Comparison of ENCODE assay signal across 1 cellular context in genomic region chr7:17184805-17185689, GRCh38.
TF ChIP-seq lines count a peak whose summit lies in the region.

No MANE protein-coding gene starts in this region.

TF ChIP-seq in HepG2, 621 proteins besides CTCF, POLR2A, EP300 and RAD21 (continued from another document and continues in another):
- TF ChIP-seq CREM (IDR thresholded peaks at IDR 0.05): peak; percentile 91
- no peak for TF ChIP-seq CREM (CRISPR knock-in tag; IDR thresholded peaks at IDR 0.05)
- no peak for TF ChIP-seq CSRNP2 (CRISPR knock-in tag; conservative IDR thresholded peaks at IDR 0.05; ENCODE audit: low read depth)
- TF ChIP-seq PTBP1 (IDR thresholded peaks at IDR 0.05; ENCODE audit: low read depth, low read length, poor library complexity, severe bottlenecking): no peak
- peak; percentile 67 for TF ChIP-seq ZNF644 (CRISPR knock-in tag; IDR thresholded peaks at IDR 0.05; ENCODE audit: low read depth)
- no peak for TF ChIP-seq ZNF678 (CRISPR knock-in tag; IDR thresholded peaks at IDR 0.05)
- peak; percentile 80; the same call in 1 of the 2 replicates for TF ChIP-seq ZNF816 (CRISPR knock-in tag; IDR thresholded peaks at IDR 0.05; ENCODE audit: borderline replicate concordance)
- TF ChIP-seq, protein P1, sequence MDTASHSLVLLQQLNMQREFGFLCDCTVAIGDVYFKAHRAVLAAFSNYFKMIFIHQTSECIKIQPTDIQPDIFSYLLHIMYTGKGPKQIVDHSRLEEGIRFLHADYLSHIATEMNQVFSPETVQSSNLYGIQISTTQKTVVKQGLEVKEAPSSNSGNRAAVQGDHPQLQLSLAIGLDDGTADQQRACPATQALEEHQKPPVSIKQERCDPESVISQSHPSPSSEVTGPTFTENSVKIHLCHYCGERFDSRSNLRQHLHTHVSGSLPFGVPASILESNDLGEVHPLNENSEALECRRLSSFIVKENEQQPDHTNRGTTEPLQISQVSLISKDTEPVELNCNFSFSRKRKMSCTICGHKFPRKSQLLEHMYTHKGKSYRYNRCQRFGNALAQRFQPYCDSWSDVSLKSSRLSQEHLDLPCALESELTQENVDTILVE (CRISPR knock-in tag; IDR thresholded peaks at IDR 0.05): peak; percentile 80
- TF ChIP-seq AHR (CRISPR knock-in tag; IDR thresholded peaks at IDR 0.05): no peak
- TF ChIP-seq, protein P2, sequence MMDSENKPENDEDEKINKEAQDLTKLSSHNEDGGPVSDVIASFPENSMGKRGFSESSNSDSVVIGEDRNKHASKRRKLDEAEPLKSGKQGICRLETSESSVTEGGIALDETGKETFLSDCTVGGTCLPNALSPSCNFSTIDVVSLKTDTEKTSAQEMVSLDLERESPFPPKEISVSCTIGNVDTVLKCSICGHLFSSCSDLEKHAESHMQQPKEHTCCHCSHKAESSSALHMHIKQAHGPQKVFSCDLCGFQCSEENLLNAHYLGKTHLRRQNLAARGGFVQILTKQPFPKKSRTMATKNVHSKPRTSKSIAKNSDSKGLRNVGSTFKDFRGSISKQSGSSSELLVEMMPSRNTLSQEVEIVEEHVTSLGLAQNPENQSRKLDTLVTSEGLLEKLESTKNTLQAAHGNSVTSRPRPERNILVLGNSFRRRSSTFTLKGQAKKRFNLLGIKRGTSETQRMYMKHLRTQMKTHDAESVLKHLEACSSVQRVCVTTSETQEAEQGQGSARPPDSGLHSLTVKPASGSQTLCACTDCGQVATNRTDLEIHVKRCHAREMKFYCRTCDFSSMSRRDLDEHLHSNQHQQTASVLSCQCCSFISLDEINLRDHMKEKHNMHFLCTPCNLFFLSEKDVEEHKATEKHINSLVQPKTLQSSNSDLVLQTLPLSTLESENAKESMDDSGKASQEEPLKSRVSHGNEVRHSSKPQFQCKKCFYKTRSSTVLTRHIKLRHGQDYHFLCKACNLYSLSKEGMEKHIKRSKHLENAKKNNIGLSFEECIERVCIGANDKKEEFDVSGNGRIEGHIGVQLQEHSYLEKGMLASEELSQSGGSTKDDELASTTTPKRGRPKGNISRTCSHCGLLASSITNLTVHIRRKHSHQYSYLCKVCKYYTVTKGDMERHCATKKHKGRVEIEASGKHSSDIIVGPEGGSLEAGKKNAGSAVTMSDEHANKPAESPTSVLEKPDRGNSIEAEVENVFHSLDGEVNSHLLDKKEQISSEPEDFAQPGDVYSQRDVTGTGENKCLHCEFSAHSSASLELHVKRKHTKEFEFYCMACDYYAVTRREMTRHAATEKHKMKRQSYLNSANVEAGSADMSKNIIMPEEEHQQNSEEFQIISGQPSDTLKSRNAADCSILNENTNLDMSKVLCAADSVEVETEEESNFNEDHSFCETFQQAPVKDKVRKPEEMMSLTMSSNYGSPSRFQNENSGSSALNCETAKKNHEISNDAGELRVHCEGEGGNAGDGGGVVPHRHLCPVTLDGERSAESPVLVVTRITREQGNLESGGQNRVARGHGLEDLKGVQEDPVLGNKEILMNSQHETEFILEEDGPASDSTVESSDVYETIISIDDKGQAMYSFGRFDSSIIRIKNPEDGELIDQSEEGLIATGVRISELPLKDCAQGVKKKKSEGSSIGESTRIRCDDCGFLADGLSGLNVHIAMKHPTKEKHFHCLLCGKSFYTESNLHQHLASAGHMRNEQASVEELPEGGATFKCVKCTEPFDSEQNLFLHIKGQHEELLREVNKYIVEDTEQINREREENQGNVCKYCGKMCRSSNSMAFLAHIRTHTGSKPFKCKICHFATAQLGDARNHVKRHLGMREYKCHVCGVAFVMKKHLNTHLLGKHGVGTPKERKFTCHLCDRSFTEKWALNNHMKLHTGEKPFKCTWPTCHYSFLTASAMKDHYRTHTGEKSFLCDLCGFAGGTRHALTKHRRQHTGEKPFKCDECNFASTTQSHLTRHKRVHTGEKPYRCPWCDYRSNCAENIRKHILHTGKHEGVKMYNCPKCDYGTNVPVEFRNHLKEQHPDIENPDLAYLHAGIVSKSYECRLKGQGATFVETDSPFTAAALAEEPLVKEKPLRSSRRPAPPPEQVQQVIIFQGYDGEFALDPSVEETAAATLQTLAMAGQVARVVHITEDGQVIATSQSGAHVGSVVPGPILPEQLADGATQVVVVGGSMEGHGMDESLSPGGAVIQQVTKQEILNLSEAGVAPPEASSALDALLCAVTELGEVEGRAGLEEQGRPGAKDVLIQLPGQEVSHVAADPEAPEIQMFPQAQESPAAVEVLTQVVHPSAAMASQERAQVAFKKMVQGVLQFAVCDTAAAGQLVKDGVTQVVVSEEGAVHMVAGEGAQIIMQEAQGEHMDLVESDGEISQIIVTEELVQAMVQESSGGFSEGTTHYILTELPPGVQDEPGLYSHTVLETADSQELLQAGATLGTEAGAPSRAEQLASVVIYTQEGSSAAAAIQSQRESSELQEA (CRISPR knock-in tag; IDR thresholded peaks at IDR 0.05; ENCODE audit: not compliant biosample characterization): no peak
- peak; percentile 98 for TF ChIP-seq ZBTB39 (CRISPR knock-in tag; IDR thresholded peaks at IDR 0.05)
- peak; percentile 18 for TF ChIP-seq YY1 (IDR thresholded peaks at IDR 0.05; ENCODE audit: insufficient read depth, insufficient replicate concordance, low read depth, low read length)
- TF ChIP-seq ZNF235 (CRISPR knock-in tag; IDR thresholded peaks at IDR 0.05; ENCODE audit: borderline replicate concordance): no peak
- peak; percentile 42; the same call in 1 of the 2 replicates for TF ChIP-seq KMT2B (CRISPR knock-in tag; IDR thresholded peaks at IDR 0.05)
- TF ChIP-seq, protein P3, sequence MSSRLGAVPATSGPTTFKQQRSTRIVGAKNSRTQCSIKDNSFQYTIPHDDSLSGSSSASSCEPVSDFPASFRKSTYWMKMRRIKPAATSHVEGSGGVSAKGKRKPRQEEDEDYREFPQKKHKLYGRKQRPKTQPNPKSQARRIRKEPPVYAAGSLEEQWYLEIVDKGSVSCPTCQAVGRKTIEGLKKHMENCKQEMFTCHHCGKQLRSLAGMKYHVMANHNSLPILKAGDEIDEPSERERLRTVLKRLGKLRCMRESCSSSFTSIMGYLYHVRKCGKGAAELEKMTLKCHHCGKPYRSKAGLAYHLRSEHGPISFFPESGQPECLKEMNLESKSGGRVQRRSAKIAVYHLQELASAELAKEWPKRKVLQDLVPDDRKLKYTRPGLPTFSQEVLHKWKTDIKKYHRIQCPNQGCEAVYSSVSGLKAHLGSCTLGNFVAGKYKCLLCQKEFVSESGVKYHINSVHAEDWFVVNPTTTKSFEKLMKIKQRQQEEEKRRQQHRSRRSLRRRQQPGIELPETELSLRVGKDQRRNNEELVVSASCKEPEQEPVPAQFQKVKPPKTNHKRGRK (CRISPR knock-in tag; IDR thresholded peaks at IDR 0.05): no peak
- TF ChIP-seq GABPA (IDR thresholded peaks at IDR 0.05; ENCODE audit: low read depth, low read length): no peak
- 0 out of 2 replicates have a peak, but pooled peaks have one; percentile 17 for TF ChIP-seq GABPA (CRISPR knock-in tag; IDR thresholded peaks at IDR 0.05; ENCODE audit: low read depth)
- peak; percentile 85 for TF ChIP-seq ELF3 (CRISPR knock-in tag; IDR thresholded peaks at IDR 0.05)
- TF ChIP-seq AGO1 (IDR thresholded peaks at IDR 0.05; ENCODE audit: low read depth, low read length, poor library complexity, severe bottlenecking): no peak
- TF ChIP-seq KDM3A (CRISPR knock-in tag; IDR thresholded peaks at IDR 0.05; ENCODE audit: low read depth): peak; percentile 31; the same call in 1 of the 2 replicates
- no peak for TF ChIP-seq FLYWCH1 (CRISPR knock-in tag; IDR thresholded peaks at IDR 0.05)
- TF ChIP-seq PHF21A (CRISPR knock-in tag; IDR thresholded peaks at IDR 0.05): 0 out of 2 replicates have a peak, but pooled peaks have one; percentile 38
- no peak for TF ChIP-seq KIAA2018 (CRISPR knock-in tag; IDR thresholded peaks at IDR 0.05; ENCODE audit: borderline replicate concordance)
- TF ChIP-seq ZNF33A (CRISPR knock-in tag; IDR thresholded peaks at IDR 0.05; ENCODE audit: borderline replicate concordance): peak; percentile 32; the same call in 1 of the 2 replicates
- no peak for TF ChIP-seq ZNF615 (CRISPR knock-in tag; IDR thresholded peaks at IDR 0.05; ENCODE audit: borderline replicate concordance)
- no peak for TF ChIP-seq SPEN (CRISPR knock-in tag; IDR thresholded peaks at IDR 0.05; ENCODE audit: low read depth)
- peak; percentile 65; the same call in 1 of the 2 replicates for TF ChIP-seq ATF1 (CRISPR knock-in tag; IDR thresholded peaks at IDR 0.05)
- TF ChIP-seq YEATS2 (CRISPR knock-in tag; IDR thresholded peaks at IDR 0.05; ENCODE audit: borderline replicate concordance): no peak; the same call in 1 of the 2 replicates
- 0 out of 2 replicates have a peak, but pooled peaks have one; percentile 7 for TF ChIP-seq ZSCAN12 (CRISPR knock-in tag; IDR thresholded peaks at IDR 0.05)
